Comparison of ENCODE assay signal across 8 cellular contexts in the genomic region with DNA sequence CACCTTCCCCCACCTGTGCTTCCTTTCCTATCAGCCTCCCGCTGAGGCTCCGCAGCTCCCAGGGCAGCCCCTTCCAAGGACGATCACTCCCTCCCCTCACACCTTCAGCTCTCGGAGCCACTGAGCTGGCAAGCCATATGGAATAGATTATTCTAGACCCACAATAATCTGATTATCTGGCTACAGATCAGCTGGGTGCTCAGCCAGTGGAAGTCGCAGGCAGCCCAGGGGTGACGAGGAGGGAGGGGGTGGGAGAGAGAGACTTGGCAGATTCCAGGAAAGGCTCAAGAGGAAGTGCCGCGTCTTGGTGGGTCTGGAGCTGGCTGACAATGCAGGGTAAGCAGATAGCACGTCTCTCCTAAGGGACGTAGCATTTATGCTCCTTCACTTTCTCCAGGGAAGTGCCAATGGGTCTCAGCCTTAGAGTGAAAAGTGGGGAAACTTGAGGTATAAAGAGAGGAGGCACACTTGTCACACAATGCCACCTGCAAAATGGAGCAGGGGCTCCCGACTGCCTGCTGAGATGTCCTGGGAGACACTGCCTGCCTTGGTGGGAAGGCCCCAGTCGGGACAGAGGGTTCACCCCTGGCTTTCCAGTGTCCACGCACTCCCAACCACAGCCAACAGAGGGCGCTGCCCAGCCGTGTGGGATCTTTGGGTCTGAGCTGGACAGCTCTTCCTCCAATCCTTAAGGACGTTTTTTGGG. TPM values are rescaled to one million over a fixed set of nuclear protein-coding genes. Genes with fewer than 3 reads are reported as not detected.
DNase-seq lines count a peak whose midpoint lies in the region; ATAC-seq, FAIRE-seq and TF ChIP-seq lines count a peak whose summit lies in the region.

No MANE protein-coding gene starts in this region.

- H2AFZ ChIP-seq in H1 (ENCODE audit: low read length) = 0 out of 2 replicates have a peak overlapping the region, but pooled peaks have one; percentile 16

- WGBS in H1 (ENCODE audit: extremely low coverage in 1 of 2, insufficient coverage in 1 of 2, insufficient read length in 1 of 2, insufficient replicate concordance in 2 of 2, low coverage in 1 of 2, low lambda C conversion rate in 2 of 2, missing lambda C conversion rate in 1 of 2), 2 experiments = 38% methylated on average over 15 of the region's 16 CpGs; no CpG with 5 or more reads in 1 of the 2 experiments

- H3K9me3 ChIP-seq in H1 (ENCODE audit: insufficient read depth in 2 of 2, low read depth in 1 of 2, low read length in 1 of 2) = no peaks in the 10 kb centered on the region

- no peak for TF ChIP-seq EP300 in H1 (IDR thresholded peaks at IDR 0.05; ENCODE audit: borderline replicate concordance in 1 of 2, low read depth in 2 of 2, low read length in 2 of 2)

- H2BK20ac ChIP-seq in H1 (ENCODE audit: low read length) = peak overlapping the region; percentile 72; the same call in 1 of the 2 replicates

- H2BK15ac ChIP-seq in H1 (ENCODE audit: low read length) = no peak overlapping the region

- H3K18ac ChIP-seq in H1 (ENCODE audit: extremely low read depth, low read length) = peak overlapping the region; percentile 15; the same call in 1 of the 2 replicates

- H3K23me2 ChIP-seq in H1 (ENCODE audit: low read depth, low read length) = no peaks in the 10 kb centered on the region

- no peak overlapping the region for H3K27ac ChIP-seq in H1 (ENCODE audit: low read depth, low read length)

- no peak overlapping the region for H3K9ac ChIP-seq in H1 (replicated peaks in 1 of 4; ENCODE audit: extremely low read depth in 1 of 4, low read depth in 3 of 4, low read length in 3 of 4)

- no peak for TF ChIP-seq POLR2A in H1 (IDR thresholded peaks at IDR 0.05; ENCODE audit: control extremely low read depth in 1 of 2, low read depth in 2 of 2, low read length in 2 of 2)

- intact Hi-C loops in activated CD8-positive, alpha-beta T cell treated with anti-CD3 and anti-CD28 coated beads for 36 hours (cut with micrococcal nuclease) = loop anchor here (5.0 kb wide), 1 partner anchor 112 kb away; no protein-coding TSS in a partner anchor

- no peak overlapping the region for H2BK120ac ChIP-seq in H1 (replicated peaks; ENCODE audit: low read depth, low read length)

- H2AK5ac ChIP-seq in H1 (ENCODE audit: low read depth, low read length) = no peak overlapping the region

- H3K4me2 ChIP-seq in H1 (ENCODE audit: insufficient read depth in 1 of 2, low read depth in 2 of 2, low read length in 2 of 2) = peak overlapping the region in 1 of 2 experiments; percentile 30; a peak in 1 of 4 replicates

- no peak overlapping the region for H3K4me3 Mint-ChIP-seq in activated CD8-positive, alpha-beta T cell treated with anti-CD3 and anti-CD28 coated beads for 36 hours
- no peak overlapping the region for H3K4me3 Mint-ChIP-seq in mesothelial cell of epicardium

- peak; percentile 99 for TF ChIP-seq CTCF in HFF-Myc (IDR thresholded peaks at IDR 0.05; ENCODE audit: low read depth, low read length, missing control alignments)
- peak; percentile 82 for TF ChIP-seq CTCF in activated CD8-positive, alpha-beta T cell treated with anti-CD3 and anti-CD28 coated beads for 36 hours (IDR thresholded peaks at IDR 0.05)
- peak; percentile 95 to 97 (median 97) for TF ChIP-seq CTCF in H1 (IDR thresholded peaks at IDR 0.05; ENCODE audit: control extremely low read depth in 1 of 3, insufficient read depth in 1 of 3, low read depth in 1 of 3, low read length in 3 of 3)
- TF ChIP-seq CTCF in mesothelial cell of epicardium (IDR thresholded peaks at IDR 0.05; ENCODE audit: unreplicated experiment) = peak; percentile 95

- ATAC-seq in activated CD8-positive, alpha-beta T cell treated with anti-CD3 and anti-CD28 coated beads for 36 hours = peak; percentile 98
- no peak for ATAC-seq in GM18519 (IDR thresholded peaks at IDR 0.05; ENCODE audit: low FRiP score, unreplicated experiment)

- no peaks in the 10 kb centered on the region for H3K36me3 Mint-ChIP-seq in activated CD8-positive, alpha-beta T cell treated with anti-CD3 and anti-CD28 coated beads for 36 hours (ENCODE audit: low read depth)
- H3K36me3 Mint-ChIP-seq in mesothelial cell of epicardium = no peaks in the 10 kb centered on the region

- H2BK12ac ChIP-seq in H1 (ENCODE audit: low read depth, low read length) = peak overlapping the region; percentile 44; the same call in 1 of the 2 replicates

- H4K91ac ChIP-seq in H1 (replicated peaks; ENCODE audit: insufficient read length, low read length) = no peak overlapping the region

- H2BK5ac ChIP-seq in H1 (ENCODE audit: low read depth, low read length) = peak overlapping the region; percentile 35; the same call in 1 of the 2 replicates

- no peaks in the 10 kb centered on the region for H3K36me3 ChIP-seq in H1 (ENCODE audit: control insufficient read depth in 2 of 4, insufficient read depth in 4 of 4, low read length in 3 of 4)

- no peaks in the 10 kb centered on the region for H4K20me1 ChIP-seq in H1 (replicated peaks in 1 of 2; ENCODE audit: control insufficient read depth in 1 of 2, insufficient read depth in 2 of 2, low read length in 2 of 2)

- H3K9me3 Mint-ChIP-seq in activated CD8-positive, alpha-beta T cell treated with anti-CD3 and anti-CD28 coated beads for 36 hours = no peaks in the 10 kb centered on the region
- H3K9me3 Mint-ChIP-seq in mesothelial cell of epicardium = peaks cover 6% of the 10 kb centered on the region

- peaks cover 6% of the 10 kb centered on the region for H3K27me3 Mint-ChIP-seq in activated CD8-positive, alpha-beta T cell treated with anti-CD3 and anti-CD28 coated beads for 36 hours
- H3K27me3 Mint-ChIP-seq in mesothelial cell of epicardium (ENCODE audit: low read depth) = no peaks in the 10 kb centered on the region

- no peak overlapping the region for H3K27ac Mint-ChIP-seq in activated CD8-positive, alpha-beta T cell treated with anti-CD3 and anti-CD28 coated beads for 36 hours
- no peak overlapping the region for H3K27ac Mint-ChIP-seq in mesothelial cell of epicardium

- peak; percentile 95 for TF ChIP-seq RAD21 in H1 (IDR thresholded peaks at IDR 0.05 in 1 of 2, conservative IDR thresholded peaks at IDR 0.05 in 1 of 2; ENCODE audit: low read depth in 2 of 2, low read length in 2 of 2)

- peak overlapping the region; percentile 30 for H4K5ac ChIP-seq in H1 (ENCODE audit: insufficient read length, low read depth, low read length)

- no peaks in the 10 kb centered on the region for H3K79me2 ChIP-seq in H1 (ENCODE audit: control insufficient read depth in 1 of 2, insufficient read depth in 2 of 2, low read length in 2 of 2)

- no peaks in the 10 kb centered on the region for H3K79me1 ChIP-seq in H1 (ENCODE audit: low read depth, low read length)

- peak overlapping the region; percentile 74; the same call in 1 of the 2 replicates for H4K8ac ChIP-seq in H1 (ENCODE audit: extremely low read depth, insufficient read depth, low read length)

- POLR2A ChIA-PET in activated CD8-positive, alpha-beta T cell treated with anti-CD3 and anti-CD28 coated beads for 36 hours (lab: Charles Lee) = no interaction called here
- POLR2A ChIA-PET in H1 (lab: Charles Lee; ENCODE audit: partially characterized antibody) = interaction anchor here (0.6 to 2.0 kb wide), 6 partner anchors 9 to 241 kb away, joined by 3 to 10 read pairs (median 4); a partner anchor contains a TSS

- peaks cover 0 to 2% (median 0%) of the 10 kb centered on the region in 4 experiments; a peak in 3 of 7 replicates for H3K4me1 ChIP-seq in H1 (replicated peaks in 1 of 4; ENCODE audit: control insufficient read depth in 3 of 4, insufficient read depth in 4 of 4, low read length in 3 of 4)

- H3K27me3 ChIP-seq in H1 (replicated peaks in 1 of 4; ENCODE audit: control insufficient read depth in 3 of 4, extremely low read depth in 1 of 4, insufficient read depth in 3 of 4, low read length in 3 of 4) = no peaks in the 10 kb centered on the region; a peak in 2 of 7 replicates

- H3K4me1 Mint-ChIP-seq in activated CD8-positive, alpha-beta T cell treated with anti-CD3 and anti-CD28 coated beads for 36 hours (ENCODE audit: low read depth) = no peaks in the 10 kb centered on the region
- no peaks in the 10 kb centered on the region for H3K4me1 Mint-ChIP-seq in mesothelial cell of epicardium

- H3K4ac ChIP-seq in H1 (replicated peaks; ENCODE audit: insufficient read length, low read depth, low read length) = no peak overlapping the region

- H3K56ac ChIP-seq in H1 (replicated peaks; ENCODE audit: insufficient read length, low read depth, low read length) = no peak overlapping the region

- FAIRE-seq in H1 (lab: Jason Lieb, UNC) = no peak

- CTCF ChIA-PET in activated CD8-positive, alpha-beta T cell treated with anti-CD3 and anti-CD28 coated beads for 36 hours (lab: Charles Lee) = interaction anchor here (0.6 to 5.1 kb wide), 40 partner anchors 8 to 442 kb away, joined by 3 to 70 read pairs (median 4); a partner anchor contains a TSS
- CTCF ChIA-PET in H1 (lab: Charles Lee; ENCODE audit: partially characterized antibody) = interaction anchor here (0.6 to 10.6 kb wide), 69 partner anchors 8 to 477 kb away, joined by 3 to 153 read pairs (median 5); a partner anchor contains a TSS

- H3K23ac ChIP-seq in H1 (ENCODE audit: insufficient read length) = no peak overlapping the region

- DNase-seq in ELR (ENCODE audit: low read depth) = peak; percentile 78
- DNase-seq in HFF-Myc (ENCODE audit: extremely low read depth, low read depth) = no peak
- peak; percentile 49 for DNase-seq in NCI-H774 (lab: John Stamatoyannopoulos, UW)
- peak; percentile 83 for DNase-seq in activated CD8-positive, alpha-beta T cell treated with anti-CD3 and anti-CD28 coated beads for 36 hours
- peak; percentile 53 to 99 for DNase-seq in H1 (ENCODE audit: low read depth in 1 of 2, low spot score in 2 of 2)
- peak in 1 of 2 experiments; percentile 91 for DNase-seq in mesothelial cell of epicardium (ENCODE audit: low spot score in 2 of 2, unreplicated experiment in 2 of 2)
- peak; percentile 91 for DNase-seq in stimulated activated CD8-positive, alpha-beta memory T cell treated with anti-CD3 and anti-CD28 coated beads, Interleukin-4, amount 100 ng/mL, for 48 hours

- H3K4me3 ChIP-seq in HFF-Myc (replicated peaks; ENCODE audit: low read depth, low read length) = no peak overlapping the region
- no peak overlapping the region for H3K4me3 ChIP-seq in H1 (ENCODE audit: extremely low read depth in 1 of 4, insufficient read depth in 2 of 4, low read depth in 3 of 4, low read length in 4 of 4)

- H3K14ac ChIP-seq in H1 (ENCODE audit: insufficient read length) = no peak overlapping the region

RNA-seq across cellular contexts. Expression of a gene that starts 9.4 kb away (rescaled TPM):
- total RNA-seq in activated CD8-positive, alpha-beta T cell treated with anti-CD3 and anti-CD28 coated beads for 36 hours = 1 to 10 TPM; 3.4 to 5.3 TPM
- 0.15 TPM in 1 of 2 replicates, not detected in the other for total RNA-seq in H1 (2021; fragmentation: NEBNext Ultra II Directional; extraction: Animal tissue kit (Norgen Biotek cat#: 25700))
- 0.23 and 0.28 TPM in 2 replicates for polyA plus RNA-seq in H1 (2011; rRNA removed)
- polyA plus RNA-seq in H1 (2011; cell fraction: cytosol; rRNA removed) = 0.18 TPM
- 0.34 TPM for polyA plus RNA-seq in H1 (2011; cell fraction: nucleus; rRNA removed)
- polyA plus RNA-seq in H1 (2012, experiment 1 of 2) = 0.17 to 0.40 TPM (median 0.33 TPM) in 3 of 4 replicates, not detected in the other
- polyA plus RNA-seq in H1 (2012, experiment 2 of 2) = 0.08 TPM
- 0.04 TPM for polyA plus RNA-seq in H1 (2013, experiment 1 of 2)
- 0.06 TPM for polyA plus RNA-seq in H1 (2013, experiment 2 of 2)
- not detected in 2 replicates for polyA minus RNA-seq in H1 (2011; rRNA and poly(A)+ RNA removed)
- polyA minus RNA-seq in H1 (2011; cell fraction: cytosol; rRNA and poly(A)+ RNA removed) = 1.4 TPM
- polyA minus RNA-seq in H1 (2011; cell fraction: nucleus; rRNA and poly(A)+ RNA removed) = 0.70 TPM
- 0.18 to 0.89 TPM in 2 of 3 replicates, not detected in the other for total RNA-seq in mesothelial cell of epicardium

RNA-seq across cellular contexts. Expression of a gene that starts 15.7 kb away (rescaled TPM):
- total RNA-seq in activated CD8-positive, alpha-beta T cell treated with anti-CD3 and anti-CD28 coated beads for 36 hours = not detected
- total RNA-seq in H1 (2021; fragmentation: NEBNext Ultra II Directional; extraction: Animal tissue kit (Norgen Biotek cat#: 25700)) = 0.35 and 0.38 TPM in 2 replicates
- polyA plus RNA-seq in H1 (2011; rRNA removed) = 0.80 and 1.6 TPM in 2 replicates
- 0.57 TPM for polyA plus RNA-seq in H1 (2011; cell fraction: cytosol; rRNA removed)
- 0.61 TPM for polyA plus RNA-seq in H1 (2011; cell fraction: nucleus; rRNA removed)
- polyA plus RNA-seq in H1 (2012, experiment 1 of 2) = 0.25 to 0.88 TPM (median 0.68 TPM) in 3 of 4 replicates, not detected in the other
- polyA plus RNA-seq in H1 (2012, experiment 2 of 2) = 0.43 TPM
- polyA plus RNA-seq in H1 (2013, experiment 1 of 2) = 0.28 TPM
- 0.40 TPM for polyA plus RNA-seq in H1 (2013, experiment 2 of 2)
- polyA minus RNA-seq in H1 (2011; rRNA and poly(A)+ RNA removed) = not detected in 2 replicates
- polyA minus RNA-seq in H1 (2011; cell fraction: cytosol; rRNA and poly(A)+ RNA removed) = not detected
- polyA minus RNA-seq in H1 (2011; cell fraction: nucleus; rRNA and poly(A)+ RNA removed) = 0.60 TPM
- 0.29 TPM in 1 of 3 replicates, not detected in the others for total RNA-seq in mesothelial cell of epicardium

RNA-seq across cellular contexts. Expression of a gene that starts 54.2 kb away (rescaled TPM):
- total RNA-seq in activated CD8-positive, alpha-beta T cell treated with anti-CD3 and anti-CD28 coated beads for 36 hours = not detected
- 1.6 and 2.2 TPM in 2 replicates for total RNA-seq in H1 (2021; fragmentation: NEBNext Ultra II Directional; extraction: Animal tissue kit (Norgen Biotek cat#: 25700))
- 2.0 and 3.3 TPM in 2 replicates for polyA plus RNA-seq in H1 (2011; rRNA removed)
- 2.2 TPM for polyA plus RNA-seq in H1 (2011; cell fraction: cytosol; rRNA removed)
- polyA plus RNA-seq in H1 (2011; cell fraction: nucleus; rRNA removed) = 5.8 TPM
- polyA plus RNA-seq in H1 (2012, experiment 1 of 2) = 1.6 to 3.7 TPM (median 2.2 TPM) in 4 replicates
- 1.4 TPM for polyA plus RNA-seq in H1 (2012, experiment 2 of 2)
- polyA plus RNA-seq in H1 (2013, experiment 1 of 2) = 5.2 TPM
- 3.8 TPM for polyA plus RNA-seq in H1 (2013, experiment 2 of 2)
- 1.6 and 2.5 TPM in 2 replicates for polyA minus RNA-seq in H1 (2011; rRNA and poly(A)+ RNA removed)
- 1.5 TPM for polyA minus RNA-seq in H1 (2011; cell fraction: cytosol; rRNA and poly(A)+ RNA removed)
- polyA minus RNA-seq in H1 (2011; cell fraction: nucleus; rRNA and poly(A)+ RNA removed) = 1.9 TPM
- 12.5 to 16.3 TPM (median 15.8 TPM) in 3 replicates for total RNA-seq in mesothelial cell of epicardium
